Comparison of ENCODE assay signal across 8 cellular contexts in the genomic region with DNA sequence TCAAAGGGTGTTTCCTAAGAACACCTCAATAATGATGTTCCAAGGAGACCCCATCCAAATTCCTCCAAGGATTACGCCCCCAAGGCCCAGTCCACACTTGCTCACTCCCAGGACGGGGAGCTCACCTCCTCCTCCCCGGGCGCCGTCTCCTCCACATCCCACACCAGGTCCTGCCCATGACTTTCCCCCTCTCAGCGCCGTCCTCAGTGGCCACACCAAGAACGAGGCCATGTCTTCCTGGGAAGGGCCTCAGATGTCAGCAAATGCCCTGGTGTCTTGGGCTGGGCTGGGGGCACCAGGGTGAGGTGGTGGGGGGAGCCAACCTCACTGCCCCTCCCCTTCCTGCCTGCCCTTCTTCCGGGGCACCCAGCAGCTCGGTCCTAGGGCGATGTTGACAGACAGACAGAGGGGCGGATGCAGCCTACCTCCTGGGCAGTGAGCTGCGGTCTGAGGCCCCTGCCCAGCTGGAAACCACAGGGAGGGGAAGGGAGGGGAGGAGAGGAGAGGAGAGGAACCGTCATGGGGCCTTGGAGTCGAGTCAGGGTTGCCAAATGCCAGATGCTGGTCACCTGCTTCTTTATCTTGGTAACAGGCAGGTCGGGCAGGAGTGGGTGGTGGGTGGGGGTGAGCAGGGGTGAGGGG. TPM values are rescaled to one million over a fixed set of nuclear protein-coding genes. Genes with fewer than 3 reads are reported as not detected.
DNase-seq lines count a peak whose midpoint lies in the region; ATAC-seq, FAIRE-seq and TF ChIP-seq lines count a peak whose summit lies in the region.

Gene C11orf21, minus strand, starts transcription at position 288 of the 642 bp plus-strand sequence. Its CDS starts 110 bp downstream, at position 178.
A gene with protein sequence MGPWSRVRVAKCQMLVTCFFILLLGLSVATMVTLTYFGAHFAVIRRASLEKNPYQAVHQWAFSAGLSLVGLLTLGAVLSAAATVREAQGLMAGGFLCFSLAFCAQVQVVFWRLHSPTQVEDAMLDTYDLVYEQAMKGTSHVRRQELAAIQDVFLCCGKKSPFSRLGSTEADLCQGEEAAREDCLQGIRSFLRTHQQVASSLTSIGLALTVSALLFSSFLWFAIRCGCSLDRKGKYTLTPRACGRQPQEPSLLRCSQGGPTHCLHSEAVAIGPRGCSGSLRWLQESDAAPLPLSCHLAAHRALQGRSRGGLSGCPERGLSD (plus strand): TSS at position 383 of the 642 bp plus-strand sequence. CDS start 137 bp downstream, at position 520.

- no peak within 1 kb of the TSS for H3K27ac ChIP-seq in kidney (ENCODE audit: low read depth in 2 of 2, low read length in 2 of 2)

- H3K4me3 ChIP-seq in kidney (ENCODE audit: low read length in 2 of 2), result no peak within 1 kb of the TSS

- H3K4me1 ChIP-seq in kidney (ENCODE audit: control insufficient read depth in 1 of 2, insufficient read depth in 1 of 2, low read depth in 1 of 2, low read length in 2 of 2), result peaks cover 6 to 10% of the 10 kb centered on the region in 2 donors

- peak within 1 kb of the TSS; percentile 85 for H3K4me3 Mint-ChIP-seq in activated T-helper 2 cell treated with anti-CD3 and anti-CD28 coated beads, Interferon-gamma antibody, Interleukin-2, Interleukin-4, amounts not matched to agents 10 μg/mL and 5 μg/mL and 100 μg/mL, durations not matched to agents 14 hours and 24 hours and 36 hours (ENCODE audit: low read depth)
- peak within 1 kb of the TSS; percentile 97 to 98 for H3K4me3 Mint-ChIP-seq in stimulated activated naive CD8-positive, alpha-beta T cell treated with anti-CD3 and anti-CD28 coated beads, Interleukin-15, amount 100 ng/mL, for 72 hours

- H3K9me3 Mint-ChIP-seq in activated T-helper 2 cell treated with anti-CD3 and anti-CD28 coated beads, Interferon-gamma antibody, Interleukin-2, Interleukin-4, amounts not matched to agents 10 μg/mL and 5 μg/mL and 100 μg/mL, durations not matched to agents 14 hours and 24 hours and 36 hours, result no peaks in the 10 kb centered on the region
- H3K9me3 Mint-ChIP-seq in stimulated activated naive CD8-positive, alpha-beta T cell treated with anti-CD3 and anti-CD28 coated beads, Interleukin-15, amount 100 ng/mL, for 72 hours, result no peaks in the 10 kb centered on the region

- no peak for FAIRE-seq in kidney (lab: Jason Lieb, UNC)

- peak; percentile 42 for TF ChIP-seq POLR2A in GM15510 (IDR thresholded peaks at IDR 0.05; ENCODE audit: borderline replicate concordance, extremely low read depth, insufficient read length)

- H3K4me1 Mint-ChIP-seq in activated T-helper 2 cell treated with anti-CD3 and anti-CD28 coated beads, Interferon-gamma antibody, Interleukin-2, Interleukin-4, amounts not matched to agents 10 μg/mL and 5 μg/mL and 100 μg/mL, durations not matched to agents 14 hours and 24 hours and 36 hours (ENCODE audit: low read depth), result peaks cover 33% of the 10 kb centered on the region
- H3K4me1 Mint-ChIP-seq in stimulated activated naive CD8-positive, alpha-beta T cell treated with anti-CD3 and anti-CD28 coated beads, Interleukin-15, amount 100 ng/mL, for 72 hours, result peaks cover 91% of the 10 kb centered on the region

- peak; percentile 60 for DNase-seq in NCI-H69 (lab: John Stamatoyannopoulos, UW)
- peak; percentile 67 for DNase-seq in activated T-helper 2 cell treated with anti-CD3 and anti-CD28 coated beads, Interferon-gamma antibody, Interleukin-2, Interleukin-4, amounts not matched to agents 10 μg/mL and 5 μg/mL and 100 μg/mL, durations not matched to agents 14 hours and 24 hours and 36 hours (ENCODE audit: low spot score)
- DNase-seq in kidney, result peak; percentile 77
- DNase-seq in stimulated activated naive CD8-positive, alpha-beta T cell treated with anti-CD3 and anti-CD28 coated beads, Interleukin-15, amount 100 ng/mL, for 72 hours, result peak; percentile 56 to 76
- DNase-seq in DMS153 treated with DMSO at 0.1 percent for 48 hours (lab: John Stamatoyannopoulos, UW; ENCODE audit: unreplicated experiment), result no peak
- no peak for DNase-seq in SHP77 (lab: John Stamatoyannopoulos, UW)

- H3K9ac ChIP-seq in kidney (ENCODE audit: low read length in 2 of 2), result no peak within 1 kb of the TSS

- no peaks in the 10 kb centered on the region for H3K36me3 ChIP-seq in kidney (ENCODE audit: control insufficient read depth in 1 of 2, insufficient read depth in 2 of 2, low read length in 2 of 2)

- intact Hi-C loops in activated T-helper 2 cell treated with anti-CD3 and anti-CD28 coated beads, Interferon-gamma antibody, Interleukin-2, Interleukin-4, amounts not matched to agents 10 μg/mL and 5 μg/mL and 100 μg/mL, durations not matched to agents 14 hours and 24 hours and 36 hours (cut with micrococcal nuclease), result loop anchor here (10.0 kb wide), 2 partner anchors 73 to 593 kb away; partner anchors contain the start of gene CD81
- intact Hi-C loops in kidney (cut with DNase I), result loop anchor here (5.0 kb wide), 1 partner anchor 116 kb away; no protein-coding TSS in a partner anchor

- no peaks in the 10 kb centered on the region for H3K27me3 Mint-ChIP-seq in activated T-helper 2 cell treated with anti-CD3 and anti-CD28 coated beads, Interferon-gamma antibody, Interleukin-2, Interleukin-4, amounts not matched to agents 10 μg/mL and 5 μg/mL and 100 μg/mL, durations not matched to agents 14 hours and 24 hours and 36 hours (ENCODE audit: low read depth)
- no peaks in the 10 kb centered on the region for H3K27me3 Mint-ChIP-seq in stimulated activated naive CD8-positive, alpha-beta T cell treated with anti-CD3 and anti-CD28 coated beads, Interleukin-15, amount 100 ng/mL, for 72 hours

- no peaks in the 10 kb centered on the region for H3K9me3 ChIP-seq in kidney (ENCODE audit: control insufficient read depth in 1 of 2, low read length in 2 of 2)

- H3K36me3 Mint-ChIP-seq in activated T-helper 2 cell treated with anti-CD3 and anti-CD28 coated beads, Interferon-gamma antibody, Interleukin-2, Interleukin-4, amounts not matched to agents 10 μg/mL and 5 μg/mL and 100 μg/mL, durations not matched to agents 14 hours and 24 hours and 36 hours (ENCODE audit: low read depth), result no peaks in the 10 kb centered on the region

- no peak for TF ChIP-seq CTCF in kidney (IDR thresholded peaks at IDR 0.05; ENCODE audit: borderline replicate concordance, extremely low read depth, insufficient read depth)

- peak within 1 kb of the TSS; percentile 89 for H3K27ac Mint-ChIP-seq in activated T-helper 2 cell treated with anti-CD3 and anti-CD28 coated beads, Interferon-gamma antibody, Interleukin-2, Interleukin-4, amounts not matched to agents 10 μg/mL and 5 μg/mL and 100 μg/mL, durations not matched to agents 14 hours and 24 hours and 36 hours
- peak within 1 kb of the TSS; percentile 95 to 97 for H3K27ac Mint-ChIP-seq in stimulated activated naive CD8-positive, alpha-beta T cell treated with anti-CD3 and anti-CD28 coated beads, Interleukin-15, amount 100 ng/mL, for 72 hours

- peak; percentile 69 for ATAC-seq in stimulated activated naive CD8-positive, alpha-beta T cell treated with anti-CD3 and anti-CD28 coated beads, Interleukin-15, amount 100 ng/mL, for 72 hours
- no peak for ATAC-seq in GM21717 (IDR thresholded peaks at IDR 0.05; ENCODE audit: unreplicated experiment)

RNA-seq across cellular contexts. Expression of gene C11orf21, which starts in this region (rescaled TPM):
- 3.1 and 3.4 TPM in 2 replicates for total RNA-seq in activated T-helper 2 cell treated with anti-CD3 and anti-CD28 coated beads, Interferon-gamma antibody, Interleukin-2, Interleukin-4, amounts not matched to agents 10 μg/mL and 5 μg/mL and 100 μg/mL, durations not matched to agents 14 hours and 24 hours and 36 hours
- 4.9 TPM for total RNA-seq in kidney
- 0.17 TPM for polyA plus RNA-seq in kidney (ENCODE audit: insufficient read depth, low read depth, low replicate concordance)

RNA-seq across cellular contexts. Expression of the second gene that starts in this region (rescaled TPM):
- 4.6 and 4.8 TPM in 2 replicates for total RNA-seq in activated T-helper 2 cell treated with anti-CD3 and anti-CD28 coated beads, Interferon-gamma antibody, Interleukin-2, Interleukin-4, amounts not matched to agents 10 μg/mL and 5 μg/mL and 100 μg/mL, durations not matched to agents 14 hours and 24 hours and 36 hours
- total RNA-seq in kidney, result 6.1 TPM
- polyA plus RNA-seq in kidney (ENCODE audit: insufficient read depth, low read depth, low replicate concordance), result 0.75 TPM

Comparison
In these comparisons a context has a peak if more than half of its experiments do, and no peak if none do; other contexts are left out.
1. DNase-seq: peak in NCI-H69 (single experiment), activated T-helper 2 cell treated with anti-CD3 and anti-CD28 coated beads, Interferon-gamma antibody, Interleukin-2, Interleukin-4, amounts not matched to agents 10 μg/mL and 5 μg/mL and 100 μg/mL, durations not matched to agents 14 hours and 24 hours and 36 hours (single experiment), kidney (single experiment) and stimulated activated naive CD8-positive, alpha-beta T cell treated with anti-CD3 and anti-CD28 coated beads, Interleukin-15, amount 100 ng/mL, for 72 hours (2 of 2); none in DMS153 treated with DMSO at 0.1 percent for 48 hours (single experiment) and SHP77 (0 of 2).